In the genomic region with DNA sequence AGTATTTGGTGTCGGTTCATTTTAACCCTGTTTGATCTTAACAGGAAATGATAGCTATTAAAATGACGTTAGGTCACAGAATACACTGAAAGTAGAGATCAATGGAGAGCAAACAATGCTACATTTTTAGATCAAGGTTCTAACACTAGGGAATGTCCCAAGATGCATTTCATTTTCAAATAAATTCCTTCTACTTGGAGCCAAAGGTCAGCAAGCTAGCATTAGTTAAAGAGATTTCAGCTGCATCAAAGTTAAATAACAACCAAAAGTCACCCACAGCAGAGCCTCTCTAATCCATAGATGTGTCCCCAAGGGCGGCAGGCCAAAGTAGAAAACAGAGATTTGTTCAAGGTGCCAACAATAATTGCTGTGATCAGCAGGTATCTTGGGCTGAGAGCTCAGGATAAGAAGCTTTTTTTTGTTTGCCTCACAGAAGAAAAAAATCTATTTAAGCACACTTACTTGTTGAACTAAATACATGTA, we compare ENCODE assay signal across 1 cellular context.
TF ChIP-seq lines count a peak whose summit lies in the region.

No MANE protein-coding gene starts in this region.

TF ChIP-seq in HepG2, 621 proteins besides CTCF, POLR2A, EP300 and RAD21 (continued from another document and continues in another):
- TF ChIP-seq ZSCAN5A (CRISPR knock-in tag; IDR thresholded peaks at IDR 0.05; ENCODE audit: borderline replicate concordance) = peak; percentile 69; the same call in 1 of the 2 replicates
- TF ChIP-seq, protein P1, sequence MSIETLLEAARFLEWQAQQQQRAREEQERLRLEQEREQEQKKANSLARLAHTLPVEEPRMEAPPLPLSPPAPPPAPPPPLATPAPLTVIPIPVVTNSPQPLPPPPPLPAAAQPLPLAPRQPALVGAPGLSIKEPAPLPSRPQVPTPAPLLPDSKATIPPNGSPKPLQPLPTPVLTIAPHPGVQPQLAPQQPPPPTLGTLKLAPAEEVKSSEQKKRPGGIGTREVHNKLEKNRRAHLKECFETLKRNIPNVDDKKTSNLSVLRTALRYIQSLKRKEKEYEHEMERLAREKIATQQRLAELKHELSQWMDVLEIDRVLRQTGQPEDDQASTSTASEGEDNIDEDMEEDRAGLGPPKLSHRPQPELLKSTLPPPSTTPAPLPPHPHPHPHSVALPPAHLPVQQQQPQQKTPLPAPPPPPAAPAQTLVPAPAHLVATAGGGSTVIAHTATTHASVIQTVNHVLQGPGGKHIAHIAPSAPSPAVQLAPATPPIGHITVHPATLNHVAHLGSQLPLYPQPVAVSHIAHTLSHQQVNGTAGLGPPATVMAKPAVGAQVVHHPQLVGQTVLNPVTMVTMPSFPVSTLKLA (IDR thresholded peaks at IDR 0.05) = no peak
- no peak for TF ChIP-seq SSRP1 (CRISPR knock-in tag; IDR thresholded peaks at IDR 0.05)
- 0 out of 2 replicates have a peak, but pooled peaks have one; percentile 71 for TF ChIP-seq ZSCAN29 (CRISPR knock-in tag; conservative IDR thresholded peaks at IDR 0.05)
- TF ChIP-seq ZNF460 (CRISPR knock-in tag; IDR thresholded peaks at IDR 0.05; ENCODE audit: borderline replicate concordance) = no peak; the same call in 1 of the 2 replicates
- TF ChIP-seq, protein P2, sequence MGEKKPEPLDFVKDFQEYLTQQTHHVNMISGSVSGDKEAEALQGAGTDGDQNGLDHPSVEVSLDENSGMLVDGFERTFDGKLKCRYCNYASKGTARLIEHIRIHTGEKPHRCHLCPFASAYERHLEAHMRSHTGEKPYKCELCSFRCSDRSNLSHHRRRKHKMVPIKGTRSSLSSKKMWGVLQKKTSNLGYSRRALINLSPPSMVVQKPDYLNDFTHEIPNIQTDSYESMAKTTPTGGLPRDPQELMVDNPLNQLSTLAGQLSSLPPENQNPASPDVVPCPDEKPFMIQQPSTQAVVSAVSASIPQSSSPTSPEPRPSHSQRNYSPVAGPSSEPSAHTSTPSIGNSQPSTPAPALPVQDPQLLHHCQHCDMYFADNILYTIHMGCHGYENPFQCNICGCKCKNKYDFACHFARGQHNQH (CRISPR knock-in tag; IDR thresholded peaks at IDR 0.05) = peak; percentile 79; the same call in 1 of the 2 replicates
- peak; percentile 77 for TF ChIP-seq SAP130 (CRISPR knock-in tag; IDR thresholded peaks at IDR 0.05; ENCODE audit: low read depth)
- no peak for TF ChIP-seq HNRNPK (IDR thresholded peaks at IDR 0.05; ENCODE audit: low read depth, low read length, poor library complexity, severe bottlenecking)
- peak; percentile 88 for TF ChIP-seq ZNF143 (CRISPR knock-in tag; IDR thresholded peaks at IDR 0.05)
- TF ChIP-seq, protein P3, sequence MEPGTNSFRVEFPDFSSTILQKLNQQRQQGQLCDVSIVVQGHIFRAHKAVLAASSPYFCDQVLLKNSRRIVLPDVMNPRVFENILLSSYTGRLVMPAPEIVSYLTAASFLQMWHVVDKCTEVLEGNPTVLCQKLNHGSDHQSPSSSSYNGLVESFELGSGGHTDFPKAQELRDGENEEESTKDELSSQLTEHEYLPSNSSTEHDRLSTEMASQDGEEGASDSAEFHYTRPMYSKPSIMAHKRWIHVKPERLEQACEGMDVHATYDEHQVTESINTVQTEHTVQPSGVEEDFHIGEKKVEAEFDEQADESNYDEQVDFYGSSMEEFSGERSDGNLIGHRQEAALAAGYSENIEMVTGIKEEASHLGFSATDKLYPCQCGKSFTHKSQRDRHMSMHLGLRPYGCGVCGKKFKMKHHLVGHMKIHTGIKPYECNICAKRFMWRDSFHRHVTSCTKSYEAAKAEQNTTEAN (CRISPR knock-in tag; conservative IDR thresholded peaks at IDR 0.05) = peak; percentile 43; the same call in 1 of the 2 replicates
- TF ChIP-seq CREB1 (IDR thresholded peaks at IDR 0.05) = 0 out of 2 replicates have a peak, but pooled peaks have one; percentile 42
- peak; percentile 92 for TF ChIP-seq CREB1 (CRISPR knock-in tag; IDR thresholded peaks at IDR 0.05)
- TF ChIP-seq PCBP2 (optimal IDR thresholded peaks at IDR 0.05; ENCODE audit: low read depth, low read length, poor library complexity, severe bottlenecking) = no peak
- TF ChIP-seq, protein P4, sequence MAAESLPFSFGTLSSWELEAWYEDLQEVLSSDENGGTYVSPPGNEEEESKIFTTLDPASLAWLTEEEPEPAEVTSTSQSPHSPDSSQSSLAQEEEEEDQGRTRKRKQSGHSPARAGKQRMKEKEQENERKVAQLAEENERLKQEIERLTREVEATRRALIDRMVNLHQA (CRISPR knock-in tag; IDR thresholded peaks at IDR 0.05) = no peak
- no peak for TF ChIP-seq ZNF883 (CRISPR knock-in tag; IDR thresholded peaks at IDR 0.05; ENCODE audit: not compliant biosample characterization)
- TF ChIP-seq, protein P5, sequence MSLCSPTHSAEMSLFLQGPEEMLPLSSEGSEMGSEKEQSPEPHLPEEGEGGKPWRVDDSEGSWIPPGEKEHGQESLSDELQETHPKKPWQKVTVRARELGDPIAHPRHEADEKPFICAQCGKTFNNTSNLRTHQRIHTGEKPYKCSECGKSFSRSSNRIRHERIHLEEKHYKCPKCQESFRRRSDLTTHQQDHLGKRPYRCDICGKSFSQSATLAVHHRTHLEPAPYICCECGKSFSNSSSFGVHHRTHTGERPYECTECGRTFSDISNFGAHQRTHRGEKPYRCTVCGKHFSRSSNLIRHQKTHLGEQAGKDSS (CRISPR knock-in tag; IDR thresholded peaks at IDR 0.05; ENCODE audit: borderline replicate concordance, low read depth) = no peak
- TF ChIP-seq LBX2 (CRISPR knock-in tag; IDR thresholded peaks at IDR 0.05; ENCODE audit: borderline replicate concordance) = no peak
- TF ChIP-seq PHF8 (CRISPR knock-in tag; IDR thresholded peaks at IDR 0.05) = no peak
- TF ChIP-seq TCF12 (IDR thresholded peaks at IDR 0.05) = no peak
- peak; percentile 95 for TF ChIP-seq TCF12 (CRISPR knock-in tag; IDR thresholded peaks at IDR 0.05)
- no peak for TF ChIP-seq ZNF350 (CRISPR knock-in tag; IDR thresholded peaks at IDR 0.05; ENCODE audit: borderline replicate concordance, low read depth)
- no peak for TF ChIP-seq ZNF619 (CRISPR knock-in tag; IDR thresholded peaks at IDR 0.05)
- TF ChIP-seq, protein P6, sequence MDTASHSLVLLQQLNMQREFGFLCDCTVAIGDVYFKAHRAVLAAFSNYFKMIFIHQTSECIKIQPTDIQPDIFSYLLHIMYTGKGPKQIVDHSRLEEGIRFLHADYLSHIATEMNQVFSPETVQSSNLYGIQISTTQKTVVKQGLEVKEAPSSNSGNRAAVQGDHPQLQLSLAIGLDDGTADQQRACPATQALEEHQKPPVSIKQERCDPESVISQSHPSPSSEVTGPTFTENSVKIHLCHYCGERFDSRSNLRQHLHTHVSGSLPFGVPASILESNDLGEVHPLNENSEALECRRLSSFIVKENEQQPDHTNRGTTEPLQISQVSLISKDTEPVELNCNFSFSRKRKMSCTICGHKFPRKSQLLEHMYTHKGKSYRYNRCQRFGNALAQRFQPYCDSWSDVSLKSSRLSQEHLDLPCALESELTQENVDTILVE (CRISPR knock-in tag; IDR thresholded peaks at IDR 0.05) = peak; percentile 30; the same call in 1 of the 2 replicates
- peak; percentile 90 for TF ChIP-seq ZNF362 (CRISPR knock-in tag; IDR thresholded peaks at IDR 0.05; ENCODE audit: borderline replicate concordance)
- peak; percentile 100 for TF ChIP-seq PHF21A (CRISPR knock-in tag; IDR thresholded peaks at IDR 0.05)
- no peak; the same call in 1 of the 2 replicates for TF ChIP-seq ZBTB34 (CRISPR knock-in tag; IDR thresholded peaks at IDR 0.05)
- TF ChIP-seq, protein P7, sequence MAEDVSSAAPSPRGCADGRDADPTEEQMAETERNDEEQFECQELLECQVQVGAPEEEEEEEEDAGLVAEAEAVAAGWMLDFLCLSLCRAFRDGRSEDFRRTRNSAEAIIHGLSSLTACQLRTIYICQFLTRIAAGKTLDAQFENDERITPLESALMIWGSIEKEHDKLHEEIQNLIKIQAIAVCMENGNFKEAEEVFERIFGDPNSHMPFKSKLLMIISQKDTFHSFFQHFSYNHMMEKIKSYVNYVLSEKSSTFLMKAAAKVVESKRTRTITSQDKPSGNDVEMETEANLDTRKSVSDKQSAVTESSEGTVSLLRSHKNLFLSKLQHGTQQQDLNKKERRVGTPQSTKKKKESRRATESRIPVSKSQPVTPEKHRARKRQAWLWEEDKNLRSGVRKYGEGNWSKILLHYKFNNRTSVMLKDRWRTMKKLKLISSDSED (CRISPR knock-in tag; IDR thresholded peaks at IDR 0.05) = no peak
- TF ChIP-seq REPIN1 (CRISPR knock-in tag; IDR thresholded peaks at IDR 0.05; ENCODE audit: borderline replicate concordance, low read depth) = peak; percentile 73; the same call in 1 of the 2 replicates
- TF ChIP-seq, protein P8, sequence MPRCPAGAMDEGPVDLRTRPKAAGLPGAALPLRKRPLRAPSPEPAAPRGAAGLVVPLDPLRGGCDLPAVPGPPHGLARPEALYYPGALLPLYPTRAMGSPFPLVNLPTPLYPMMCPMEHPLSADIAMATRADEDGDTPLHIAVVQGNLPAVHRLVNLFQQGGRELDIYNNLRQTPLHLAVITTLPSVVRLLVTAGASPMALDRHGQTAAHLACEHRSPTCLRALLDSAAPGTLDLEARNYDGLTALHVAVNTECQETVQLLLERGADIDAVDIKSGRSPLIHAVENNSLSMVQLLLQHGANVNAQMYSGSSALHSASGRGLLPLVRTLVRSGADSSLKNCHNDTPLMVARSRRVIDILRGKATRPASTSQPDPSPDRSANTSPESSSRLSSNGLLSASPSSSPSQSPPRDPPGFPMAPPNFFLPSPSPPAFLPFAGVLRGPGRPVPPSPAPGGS (CRISPR knock-in tag; IDR thresholded peaks at IDR 0.05) = no peak
- TF ChIP-seq AKAP8 (CRISPR knock-in tag; IDR thresholded peaks at IDR 0.05) = no peak
- TF ChIP-seq, protein P9, sequence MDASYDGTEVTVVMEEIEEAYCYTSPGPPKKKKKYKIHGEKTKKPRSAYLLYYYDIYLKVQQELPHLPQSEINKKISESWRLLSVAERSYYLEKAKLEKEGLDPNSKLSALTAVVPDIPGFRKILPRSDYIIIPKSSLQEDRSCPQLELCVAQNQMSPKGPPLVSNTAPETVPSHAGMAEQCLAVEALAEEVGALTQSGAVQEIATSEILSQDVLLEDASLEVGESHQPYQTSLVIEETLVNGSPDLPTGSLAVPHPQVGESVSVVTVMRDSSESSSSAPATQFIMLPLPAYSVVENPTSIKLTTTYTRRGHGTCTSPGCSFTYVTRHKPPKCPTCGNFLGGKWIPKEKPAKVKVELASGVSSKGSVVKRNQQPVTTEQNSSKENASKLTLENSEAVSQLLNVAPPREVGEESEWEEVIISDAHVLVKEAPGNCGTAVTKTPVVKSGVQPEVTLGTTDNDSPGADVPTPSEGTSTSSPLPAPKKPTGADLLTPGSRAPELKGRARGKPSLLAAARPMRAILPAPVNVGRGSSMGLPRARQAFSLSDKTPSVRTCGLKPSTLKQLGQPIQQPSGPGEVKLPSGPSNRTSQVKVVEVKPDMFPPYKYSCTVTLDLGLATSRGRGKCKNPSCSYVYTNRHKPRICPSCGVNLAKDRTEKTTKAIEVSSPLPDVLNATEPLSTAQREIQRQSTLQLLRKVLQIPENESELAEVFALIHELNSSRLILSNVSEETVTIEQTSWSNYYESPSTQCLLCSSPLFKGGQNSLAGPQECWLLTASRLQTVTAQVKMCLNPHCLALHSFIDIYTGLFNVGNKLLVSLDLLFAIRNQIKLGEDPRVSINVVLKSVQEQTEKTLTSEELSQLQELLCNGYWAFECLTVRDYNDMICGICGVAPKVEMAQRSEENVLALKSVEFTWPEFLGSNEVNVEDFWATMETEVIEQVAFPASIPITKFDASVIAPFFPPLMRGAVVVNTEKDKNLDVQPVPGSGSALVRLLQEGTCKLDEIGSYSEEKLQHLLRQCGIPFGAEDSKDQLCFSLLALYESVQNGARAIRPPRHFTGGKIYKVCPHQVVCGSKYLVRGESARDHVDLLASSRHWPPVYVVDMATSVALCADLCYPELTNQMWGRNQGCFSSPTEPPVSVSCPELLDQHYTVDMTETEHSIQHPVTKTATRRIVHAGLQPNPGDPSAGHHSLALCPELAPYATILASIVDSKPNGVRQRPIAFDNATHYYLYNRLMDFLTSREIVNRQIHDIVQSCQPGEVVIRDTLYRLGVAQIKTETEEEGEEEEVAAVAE (CRISPR knock-in tag; IDR thresholded peaks at IDR 0.05; ENCODE audit: borderline replicate concordance) = no peak; the same call in 1 of the 2 replicates
- TF ChIP-seq ZNF335 (CRISPR knock-in tag; IDR thresholded peaks at IDR 0.05) = no peak
- no peak for TF ChIP-seq KDM5B (CRISPR knock-in tag; IDR thresholded peaks at IDR 0.05; ENCODE audit: borderline replicate concordance)
- TF ChIP-seq ZKSCAN5 (CRISPR knock-in tag; IDR thresholded peaks at IDR 0.05) = no peak
- no peak for TF ChIP-seq ZNF383 (CRISPR knock-in tag; IDR thresholded peaks at IDR 0.05; ENCODE audit: borderline replicate concordance)
- TF ChIP-seq ZNF124 (CRISPR knock-in tag; IDR thresholded peaks at IDR 0.05) = no peak
- TF ChIP-seq ZFP36L2 (CRISPR knock-in tag; IDR thresholded peaks at IDR 0.05) = no peak
- TF ChIP-seq MXI1 (IDR thresholded peaks at IDR 0.05; ENCODE audit: borderline replicate concordance, low read depth, low read length) = no peak
